Comparison of ENCODE assay signal across 1 cellular context in the genomic region with DNA sequence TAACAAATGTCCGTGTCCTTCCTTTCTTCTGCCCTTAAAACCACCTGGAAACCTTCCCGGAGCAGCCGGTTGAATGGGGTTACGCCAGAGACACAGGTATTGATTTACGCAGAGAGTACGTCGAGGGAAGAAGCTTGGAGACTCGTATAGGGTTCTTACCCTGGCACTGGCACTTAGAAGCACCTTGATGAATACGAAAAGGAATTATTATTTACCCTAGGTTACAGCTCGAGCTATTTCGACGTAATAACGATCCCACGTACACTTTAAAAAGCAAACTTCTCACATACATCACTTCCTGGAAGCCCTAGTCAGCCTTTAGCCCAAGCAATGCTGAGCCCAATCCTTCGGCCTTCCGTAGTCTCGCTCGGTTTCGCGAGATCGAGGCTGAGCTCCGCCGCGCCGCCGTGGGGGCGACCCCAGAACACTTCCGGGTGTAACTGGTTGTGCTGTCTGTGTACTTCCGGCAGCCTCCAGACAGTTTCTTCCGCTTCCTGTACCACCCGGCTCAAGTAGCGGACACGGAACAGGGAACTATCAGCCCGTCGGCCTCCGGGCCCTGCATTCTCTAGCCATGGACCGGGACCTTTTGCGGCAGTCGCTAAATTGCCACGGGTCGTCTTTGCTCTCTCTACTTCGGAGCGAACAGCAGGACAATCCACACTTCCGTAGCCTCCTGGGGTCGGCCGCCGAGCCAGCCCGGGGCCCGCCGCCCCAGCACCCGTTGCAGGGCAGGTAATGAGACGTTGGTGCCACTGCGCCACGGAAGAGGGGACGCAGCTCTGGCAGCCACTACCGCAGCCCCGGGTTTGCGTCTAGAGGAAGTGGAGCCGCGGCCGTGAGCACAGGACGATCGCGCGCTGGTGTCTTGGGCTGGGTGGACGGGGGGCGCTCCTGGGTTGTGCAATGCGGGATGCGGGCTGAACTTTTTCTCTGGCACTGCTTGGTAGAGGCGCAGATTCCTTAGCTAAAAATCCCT.
TF ChIP-seq lines count a peak whose summit lies in the region.

A gene with protein sequence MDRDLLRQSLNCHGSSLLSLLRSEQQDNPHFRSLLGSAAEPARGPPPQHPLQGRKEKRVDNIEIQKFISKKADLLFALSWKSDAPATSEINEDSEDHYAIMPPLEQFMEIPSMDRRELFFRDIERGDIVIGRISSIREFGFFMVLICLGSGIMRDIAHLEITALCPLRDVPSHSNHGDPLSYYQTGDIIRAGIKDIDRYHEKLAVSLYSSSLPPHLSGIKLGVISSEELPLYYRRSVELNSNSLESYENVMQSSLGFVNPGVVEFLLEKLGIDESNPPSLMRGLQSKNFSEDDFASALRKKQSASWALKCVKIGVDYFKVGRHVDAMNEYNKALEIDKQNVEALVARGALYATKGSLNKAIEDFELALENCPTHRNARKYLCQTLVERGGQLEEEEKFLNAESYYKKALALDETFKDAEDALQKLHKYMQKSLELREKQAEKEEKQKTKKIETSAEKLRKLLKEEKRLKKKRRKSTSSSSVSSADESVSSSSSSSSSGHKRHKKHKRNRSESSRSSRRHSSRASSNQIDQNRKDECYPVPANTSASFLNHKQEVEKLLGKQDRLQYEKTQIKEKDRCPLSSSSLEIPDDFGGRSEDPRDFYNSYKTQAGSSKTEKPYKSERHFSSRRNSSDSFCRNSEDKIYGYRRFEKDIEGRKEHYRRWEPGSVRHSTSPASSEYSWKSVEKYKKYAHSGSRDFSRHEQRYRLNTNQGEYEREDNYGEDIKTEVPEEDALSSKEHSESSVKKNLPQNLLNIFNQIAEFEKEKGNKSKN (plus strand): TSS at position 476 of the 979 bp plus-strand sequence. CDS start 99 bp downstream, at position 575.

TF ChIP-seq in HepG2, 621 proteins besides CTCF, POLR2A, EP300 and RAD21 (continued from another document and continues in another):
- TF ChIP-seq, protein P1, sequence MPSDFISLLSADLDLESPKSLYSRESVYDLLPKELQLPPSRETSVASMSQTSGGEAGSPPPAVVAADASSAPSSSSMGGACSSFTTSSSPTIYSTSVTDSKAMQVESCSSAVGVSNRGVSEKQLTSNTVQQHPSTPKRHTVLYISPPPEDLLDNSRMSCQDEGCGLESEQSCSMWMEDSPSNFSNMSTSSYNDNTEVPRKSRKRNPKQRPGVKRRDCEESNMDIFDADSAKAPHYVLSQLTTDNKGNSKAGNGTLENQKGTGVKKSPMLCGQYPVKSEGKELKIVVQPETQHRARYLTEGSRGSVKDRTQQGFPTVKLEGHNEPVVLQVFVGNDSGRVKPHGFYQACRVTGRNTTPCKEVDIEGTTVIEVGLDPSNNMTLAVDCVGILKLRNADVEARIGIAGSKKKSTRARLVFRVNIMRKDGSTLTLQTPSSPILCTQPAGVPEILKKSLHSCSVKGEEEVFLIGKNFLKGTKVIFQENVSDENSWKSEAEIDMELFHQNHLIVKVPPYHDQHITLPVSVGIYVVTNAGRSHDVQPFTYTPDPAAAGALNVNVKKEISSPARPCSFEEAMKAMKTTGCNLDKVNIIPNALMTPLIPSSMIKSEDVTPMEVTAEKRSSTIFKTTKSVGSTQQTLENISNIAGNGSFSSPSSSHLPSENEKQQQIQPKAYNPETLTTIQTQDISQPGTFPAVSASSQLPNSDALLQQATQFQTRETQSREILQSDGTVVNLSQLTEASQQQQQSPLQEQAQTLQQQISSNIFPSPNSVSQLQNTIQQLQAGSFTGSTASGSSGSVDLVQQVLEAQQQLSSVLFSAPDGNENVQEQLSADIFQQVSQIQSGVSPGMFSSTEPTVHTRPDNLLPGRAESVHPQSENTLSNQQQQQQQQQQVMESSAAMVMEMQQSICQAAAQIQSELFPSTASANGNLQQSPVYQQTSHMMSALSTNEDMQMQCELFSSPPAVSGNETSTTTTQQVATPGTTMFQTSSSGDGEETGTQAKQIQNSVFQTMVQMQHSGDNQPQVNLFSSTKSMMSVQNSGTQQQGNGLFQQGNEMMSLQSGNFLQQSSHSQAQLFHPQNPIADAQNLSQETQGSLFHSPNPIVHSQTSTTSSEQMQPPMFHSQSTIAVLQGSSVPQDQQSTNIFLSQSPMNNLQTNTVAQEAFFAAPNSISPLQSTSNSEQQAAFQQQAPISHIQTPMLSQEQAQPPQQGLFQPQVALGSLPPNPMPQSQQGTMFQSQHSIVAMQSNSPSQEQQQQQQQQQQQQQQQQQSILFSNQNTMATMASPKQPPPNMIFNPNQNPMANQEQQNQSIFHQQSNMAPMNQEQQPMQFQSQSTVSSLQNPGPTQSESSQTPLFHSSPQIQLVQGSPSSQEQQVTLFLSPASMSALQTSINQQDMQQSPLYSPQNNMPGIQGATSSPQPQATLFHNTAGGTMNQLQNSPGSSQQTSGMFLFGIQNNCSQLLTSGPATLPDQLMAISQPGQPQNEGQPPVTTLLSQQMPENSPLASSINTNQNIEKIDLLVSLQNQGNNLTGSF (CRISPR knock-in tag; IDR thresholded peaks at IDR 0.05): no peak
- 0 out of 2 replicates have a peak, but pooled peaks have one; percentile 11 for TF ChIP-seq ZNF589 (CRISPR knock-in tag; conservative IDR thresholded peaks at IDR 0.05)
- TF ChIP-seq SP4 (CRISPR knock-in tag; IDR thresholded peaks at IDR 0.05): no peak
- TF ChIP-seq, protein P2, sequence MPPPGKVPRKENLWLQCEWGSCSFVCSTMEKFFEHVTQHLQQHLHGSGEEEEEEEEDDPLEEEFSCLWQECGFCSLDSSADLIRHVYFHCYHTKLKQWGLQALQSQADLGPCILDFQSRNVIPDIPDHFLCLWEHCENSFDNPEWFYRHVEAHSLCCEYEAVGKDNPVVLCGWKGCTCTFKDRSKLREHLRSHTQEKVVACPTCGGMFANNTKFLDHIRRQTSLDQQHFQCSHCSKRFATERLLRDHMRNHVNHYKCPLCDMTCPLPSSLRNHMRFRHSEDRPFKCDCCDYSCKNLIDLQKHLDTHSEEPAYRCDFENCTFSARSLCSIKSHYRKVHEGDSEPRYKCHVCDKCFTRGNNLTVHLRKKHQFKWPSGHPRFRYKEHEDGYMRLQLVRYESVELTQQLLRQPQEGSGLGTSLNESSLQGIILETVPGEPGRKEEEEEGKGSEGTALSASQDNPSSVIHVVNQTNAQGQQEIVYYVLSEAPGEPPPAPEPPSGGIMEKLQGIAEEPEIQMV (CRISPR knock-in tag; IDR thresholded peaks at IDR 0.05; ENCODE audit: low read depth): peak; percentile 52; the same call in 1 of the 2 replicates
- TF ChIP-seq ZBTB42 (CRISPR knock-in tag; IDR thresholded peaks at IDR 0.05): no peak
- TF ChIP-seq HOXA9 (CRISPR knock-in tag; IDR thresholded peaks at IDR 0.05; ENCODE audit: borderline replicate concordance): 0 out of 2 replicates have a peak, but pooled peaks have one; percentile 58
- TF ChIP-seq KMT2A (CRISPR knock-in tag; IDR thresholded peaks at IDR 0.05): peak; percentile 91
- TF ChIP-seq LCORL (IDR thresholded peaks at IDR 0.05): peak; percentile 53; the same call in 1 of the 2 replicates
- TF ChIP-seq LCORL (CRISPR knock-in tag; IDR thresholded peaks at IDR 0.05): no peak
- TF ChIP-seq EEA1 (CRISPR knock-in tag; IDR thresholded peaks at IDR 0.05; ENCODE audit: borderline replicate concordance): 0 out of 2 replicates have a peak, but pooled peaks have one; percentile 28
- TF ChIP-seq FOXA3 (CRISPR knock-in tag; IDR thresholded peaks at IDR 0.05): peak; percentile 89
- TF ChIP-seq HIVEP1 (CRISPR knock-in tag; IDR thresholded peaks at IDR 0.05): 0 out of 2 replicates have a peak, but pooled peaks have one; percentile 66
- TF ChIP-seq KAT7 (CRISPR knock-in tag; IDR thresholded peaks at IDR 0.05; ENCODE audit: borderline replicate concordance): peak; percentile 94
- TF ChIP-seq ETV6 (CRISPR knock-in tag; conservative IDR thresholded peaks at IDR 0.05): peak; percentile 96
- TF ChIP-seq ZNF136 (CRISPR knock-in tag; IDR thresholded peaks at IDR 0.05; ENCODE audit: low read depth): 0 out of 2 replicates have a peak, but pooled peaks have one; percentile 63
- TF ChIP-seq ZNF263 (CRISPR knock-in tag; IDR thresholded peaks at IDR 0.05): no peak
- 0 out of 2 replicates have a peak, but pooled peaks have one; percentile 60 for TF ChIP-seq ZNF558 (CRISPR knock-in tag; IDR thresholded peaks at IDR 0.05; ENCODE audit: borderline replicate concordance)
- no peak for TF ChIP-seq ZNF780A (CRISPR knock-in tag; IDR thresholded peaks at IDR 0.05)
- TF ChIP-seq, protein P3, sequence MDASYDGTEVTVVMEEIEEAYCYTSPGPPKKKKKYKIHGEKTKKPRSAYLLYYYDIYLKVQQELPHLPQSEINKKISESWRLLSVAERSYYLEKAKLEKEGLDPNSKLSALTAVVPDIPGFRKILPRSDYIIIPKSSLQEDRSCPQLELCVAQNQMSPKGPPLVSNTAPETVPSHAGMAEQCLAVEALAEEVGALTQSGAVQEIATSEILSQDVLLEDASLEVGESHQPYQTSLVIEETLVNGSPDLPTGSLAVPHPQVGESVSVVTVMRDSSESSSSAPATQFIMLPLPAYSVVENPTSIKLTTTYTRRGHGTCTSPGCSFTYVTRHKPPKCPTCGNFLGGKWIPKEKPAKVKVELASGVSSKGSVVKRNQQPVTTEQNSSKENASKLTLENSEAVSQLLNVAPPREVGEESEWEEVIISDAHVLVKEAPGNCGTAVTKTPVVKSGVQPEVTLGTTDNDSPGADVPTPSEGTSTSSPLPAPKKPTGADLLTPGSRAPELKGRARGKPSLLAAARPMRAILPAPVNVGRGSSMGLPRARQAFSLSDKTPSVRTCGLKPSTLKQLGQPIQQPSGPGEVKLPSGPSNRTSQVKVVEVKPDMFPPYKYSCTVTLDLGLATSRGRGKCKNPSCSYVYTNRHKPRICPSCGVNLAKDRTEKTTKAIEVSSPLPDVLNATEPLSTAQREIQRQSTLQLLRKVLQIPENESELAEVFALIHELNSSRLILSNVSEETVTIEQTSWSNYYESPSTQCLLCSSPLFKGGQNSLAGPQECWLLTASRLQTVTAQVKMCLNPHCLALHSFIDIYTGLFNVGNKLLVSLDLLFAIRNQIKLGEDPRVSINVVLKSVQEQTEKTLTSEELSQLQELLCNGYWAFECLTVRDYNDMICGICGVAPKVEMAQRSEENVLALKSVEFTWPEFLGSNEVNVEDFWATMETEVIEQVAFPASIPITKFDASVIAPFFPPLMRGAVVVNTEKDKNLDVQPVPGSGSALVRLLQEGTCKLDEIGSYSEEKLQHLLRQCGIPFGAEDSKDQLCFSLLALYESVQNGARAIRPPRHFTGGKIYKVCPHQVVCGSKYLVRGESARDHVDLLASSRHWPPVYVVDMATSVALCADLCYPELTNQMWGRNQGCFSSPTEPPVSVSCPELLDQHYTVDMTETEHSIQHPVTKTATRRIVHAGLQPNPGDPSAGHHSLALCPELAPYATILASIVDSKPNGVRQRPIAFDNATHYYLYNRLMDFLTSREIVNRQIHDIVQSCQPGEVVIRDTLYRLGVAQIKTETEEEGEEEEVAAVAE (CRISPR knock-in tag; IDR thresholded peaks at IDR 0.05; ENCODE audit: borderline replicate concordance): peak; percentile 85; the same call in 1 of the 2 replicates
- TF ChIP-seq, protein P4, sequence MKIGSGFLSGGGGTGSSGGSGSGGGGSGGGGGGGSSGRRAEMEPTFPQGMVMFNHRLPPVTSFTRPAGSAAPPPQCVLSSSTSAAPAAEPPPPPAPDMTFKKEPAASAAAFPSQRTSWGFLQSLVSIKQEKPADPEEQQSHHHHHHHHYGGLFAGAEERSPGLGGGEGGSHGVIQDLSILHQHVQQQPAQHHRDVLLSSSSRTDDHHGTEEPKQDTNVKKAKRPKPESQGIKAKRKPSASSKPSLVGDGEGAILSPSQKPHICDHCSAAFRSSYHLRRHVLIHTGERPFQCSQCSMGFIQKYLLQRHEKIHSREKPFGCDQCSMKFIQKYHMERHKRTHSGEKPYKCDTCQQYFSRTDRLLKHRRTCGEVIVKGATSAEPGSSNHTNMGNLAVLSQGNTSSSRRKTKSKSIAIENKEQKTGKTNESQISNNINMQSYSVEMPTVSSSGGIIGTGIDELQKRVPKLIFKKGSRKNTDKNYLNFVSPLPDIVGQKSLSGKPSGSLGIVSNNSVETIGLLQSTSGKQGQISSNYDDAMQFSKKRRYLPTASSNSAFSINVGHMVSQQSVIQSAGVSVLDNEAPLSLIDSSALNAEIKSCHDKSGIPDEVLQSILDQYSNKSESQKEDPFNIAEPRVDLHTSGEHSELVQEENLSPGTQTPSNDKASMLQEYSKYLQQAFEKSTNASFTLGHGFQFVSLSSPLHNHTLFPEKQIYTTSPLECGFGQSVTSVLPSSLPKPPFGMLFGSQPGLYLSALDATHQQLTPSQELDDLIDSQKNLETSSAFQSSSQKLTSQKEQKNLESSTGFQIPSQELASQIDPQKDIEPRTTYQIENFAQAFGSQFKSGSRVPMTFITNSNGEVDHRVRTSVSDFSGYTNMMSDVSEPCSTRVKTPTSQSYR (CRISPR knock-in tag; IDR thresholded peaks at IDR 0.05; ENCODE audit: borderline replicate concordance): no peak; the same call in 1 of the 2 replicates
- no peak; the same call in 1 of the 2 replicates for TF ChIP-seq ZNF230 (CRISPR knock-in tag; IDR thresholded peaks at IDR 0.05)
- no peak for TF ChIP-seq SSRP1 (CRISPR knock-in tag; IDR thresholded peaks at IDR 0.05)
- peak; percentile 87; the same call in 1 of the 2 replicates for TF ChIP-seq BORCS8-MEF2B (CRISPR knock-in tag; IDR thresholded peaks at IDR 0.05)
- TF ChIP-seq ZNF296 (CRISPR knock-in tag; conservative IDR thresholded peaks at IDR 0.05): no peak
- TF ChIP-seq ZFP37 (CRISPR knock-in tag; IDR thresholded peaks at IDR 0.05; ENCODE audit: borderline replicate concordance): no peak
- TF ChIP-seq MIER2 (CRISPR knock-in tag; IDR thresholded peaks at IDR 0.05): no peak
- TF ChIP-seq TARDBP (CRISPR knock-in tag; IDR thresholded peaks at IDR 0.05): peak; percentile 84
- TF ChIP-seq, protein P5, sequence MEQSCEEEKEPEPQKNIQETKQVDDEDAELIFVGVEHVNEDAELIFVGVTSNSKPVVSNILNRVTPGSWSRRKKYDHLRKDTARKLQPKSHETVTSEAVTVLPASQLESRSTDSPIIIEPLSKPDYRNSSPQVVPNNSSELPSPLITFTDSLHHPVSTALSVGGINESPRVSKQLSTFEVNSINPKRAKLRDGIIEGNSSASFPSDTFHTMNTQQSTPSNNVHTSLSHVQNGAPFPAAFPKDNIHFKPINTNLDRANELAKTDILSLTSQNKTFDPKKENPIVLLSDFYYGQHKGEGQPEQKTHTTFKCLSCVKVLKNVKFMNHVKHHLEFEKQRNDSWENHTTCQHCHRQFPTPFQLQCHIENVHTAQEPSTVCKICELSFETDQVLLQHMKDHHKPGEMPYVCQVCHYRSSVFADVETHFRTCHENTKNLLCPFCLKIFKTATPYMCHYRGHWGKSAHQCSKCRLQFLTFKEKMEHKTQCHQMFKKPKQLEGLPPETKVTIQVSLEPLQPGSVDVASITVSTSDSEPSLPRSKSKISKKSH (CRISPR knock-in tag; IDR thresholded peaks at IDR 0.05; ENCODE audit: borderline replicate concordance): no peak
- TF ChIP-seq ZNF160 (CRISPR knock-in tag; IDR thresholded peaks at IDR 0.05): peak; percentile 60; the same call in 1 of the 2 replicates
- TF ChIP-seq ZNF343 (CRISPR knock-in tag; IDR thresholded peaks at IDR 0.05): 0 out of 2 replicates have a peak, but pooled peaks have one; percentile 60
- peak; percentile 74; the same call in 1 of the 2 replicates for TF ChIP-seq ZNF572 (CRISPR knock-in tag; IDR thresholded peaks at IDR 0.05)
- TF ChIP-seq ZNF569 (CRISPR knock-in tag; IDR thresholded peaks at IDR 0.05; ENCODE audit: borderline replicate concordance): no peak
- no peak for TF ChIP-seq DPF2 (CRISPR knock-in tag; IDR thresholded peaks at IDR 0.05; ENCODE audit: borderline replicate concordance, low read depth)
- no peak for TF ChIP-seq ESRRA (CRISPR knock-in tag; IDR thresholded peaks at IDR 0.05; ENCODE audit: low read depth)
- TF ChIP-seq BRD4 (CRISPR knock-in tag; IDR thresholded peaks at IDR 0.05): no peak; the same call in 1 of the 2 replicates
- TF ChIP-seq, protein P6, sequence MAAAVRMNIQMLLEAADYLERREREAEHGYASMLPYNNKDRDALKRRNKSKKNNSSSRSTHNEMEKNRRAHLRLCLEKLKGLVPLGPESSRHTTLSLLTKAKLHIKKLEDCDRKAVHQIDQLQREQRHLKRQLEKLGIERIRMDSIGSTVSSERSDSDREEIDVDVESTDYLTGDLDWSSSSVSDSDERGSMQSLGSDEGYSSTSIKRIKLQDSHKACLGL (CRISPR knock-in tag; IDR thresholded peaks at IDR 0.05): no peak
